16 cellular contexts compared by ENCODE assay signal in the genomic region with DNA sequence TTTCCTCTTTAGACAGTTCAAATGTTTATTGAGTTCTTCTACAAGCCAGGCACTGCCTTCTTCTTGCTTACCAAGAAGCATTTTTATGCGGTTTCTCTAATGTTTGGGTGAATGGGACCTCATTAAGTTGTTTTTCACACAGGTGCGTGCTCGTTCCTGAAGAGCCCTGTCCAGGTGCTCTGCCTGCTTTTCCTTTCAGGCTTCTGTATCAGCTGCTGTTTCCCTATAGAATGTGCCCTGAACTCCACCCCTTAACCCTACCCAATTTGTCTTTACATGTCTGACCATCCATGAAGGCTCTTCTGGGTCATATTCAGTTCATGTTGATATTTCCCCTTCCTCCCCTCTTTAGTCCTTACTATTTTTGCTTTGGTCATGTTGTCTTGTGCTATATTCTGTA.
"Had no signal": no experiment of that assay in that cellular context is flagged by ENCODE, and none has a peak within 500 bp of the region (broad histone marks: within the 10 kb centered on the region; RNA-seq: fewer than 3 reads in every experiment).

No MANE protein-coding gene starts in this region.

- H3K27me3 ChIP-seq: foreskin keratinocyte, neutrophil, right atrium auricular region, suprapubic skin, thyroid gland, upper lobe of left lung, uterus had no signal

- H3K27ac Mint-ChIP-seq: stimulated activated effector memory CD8-positive, alpha-beta T cell treated with anti-CD3 and anti-CD28 coated beads, Interleukin-12 subunit alpha, Interleukin-12 subunit beta, amount 100 ng/mL, for 72 hours had no signal

- H3K27me3 Mint-ChIP-seq: naive B cell had no signal

- H3K36me3 ChIP-seq: neutrophil, right atrium auricular region, suprapubic skin, thyroid gland, upper lobe of left lung, uterus had no signal

- DNase-seq: effector memory CD4-positive, alpha-beta T cell; foreskin keratinocyte; left ventricle myocardium superior; mesenchymal stem cell; naive B cell; stimulated activated CD4-positive, alpha-beta T cell treated with anti-CD3 and anti-CD28 coated beads, Interleukin-4, amount 100 ng/mL, for 1 hour; stimulated activated CD8-positive, alpha-beta memory T cell treated with anti-CD3 and anti-CD28 coated beads, Interleukin-4, amount 100 ng/mL, for 48 hours; stimulated activated naive CD8-positive, alpha-beta T cell treated with anti-CD3 and anti-CD28 coated beads, Interleukin-15, Interleukin-2, amounts not matched to agents 100 U/mL and 50 U/mL, for 24 hours; thyroid gland; upper lobe of left lung; uterus had no signal

- H3K4me3 Mint-ChIP-seq: stimulated activated effector memory CD8-positive, alpha-beta T cell treated with anti-CD3 and anti-CD28 coated beads, Interleukin-12 subunit alpha, Interleukin-12 subunit beta, amount 100 ng/mL, for 72 hours had no signal

- H3K4me1 ChIP-seq: right atrium auricular region, thyroid gland, uterus had no signal

- H3K4me3 ChIP-seq: lung, right atrium auricular region, suprapubic skin, thyroid gland, upper lobe of left lung, uterus had no signal

- H3K4me1 Mint-ChIP-seq: stimulated activated effector memory CD8-positive, alpha-beta T cell treated with anti-CD3 and anti-CD28 coated beads, Interleukin-12 subunit alpha, Interleukin-12 subunit beta, amount 100 ng/mL, for 72 hours had no signal

- H3K36me3 Mint-ChIP-seq: naive B cell; stimulated activated effector memory CD8-positive, alpha-beta T cell treated with anti-CD3 and anti-CD28 coated beads, Interleukin-12 subunit alpha, Interleukin-12 subunit beta, amount 100 ng/mL, for 72 hours had no signal

- H3K27ac ChIP-seq: foreskin keratinocyte, neutrophil, right atrium auricular region, suprapubic skin, thyroid gland, uterus had no signal

- ATAC-seq: foreskin keratinocyte; left ventricle myocardium superior; stimulated activated effector memory CD8-positive, alpha-beta T cell treated with anti-CD3 and anti-CD28 coated beads, Interleukin-12 subunit alpha, Interleukin-12 subunit beta, amount 100 ng/mL, for 72 hours; stimulated activated naive CD8-positive, alpha-beta T cell treated with anti-CD3 and anti-CD28 coated beads, Interleukin-15, Interleukin-2, amounts not matched to agents 100 U/mL and 50 U/mL, for 24 hours had no signal

- H3K9me3 Mint-ChIP-seq: stimulated activated effector memory CD8-positive, alpha-beta T cell treated with anti-CD3 and anti-CD28 coated beads, Interleukin-12 subunit alpha, Interleukin-12 subunit beta, amount 100 ng/mL, for 72 hours had no signal
